In genomic region chr13:112356190-112356589, GRCh38 we compare ENCODE assay signal across 6 cellular contexts. TPM values are rescaled to one million over a fixed set of nuclear protein-coding genes. Genes with fewer than 3 reads are reported as not detected.
"Had no signal": no experiment of that assay in that cellular context is flagged by ENCODE, and none has a peak within 500 bp of the region (broad histone marks: within the 10 kb centered on the region; RNA-seq: fewer than 3 reads in every experiment).

No MANE protein-coding gene starts in this region.

- DNase-seq: H9, HCEC 1CT, IMR-90 had no signal

RNA-seq across cellular contexts. Expression of gene SPACA7, which starts 20.0 kb away (rescaled TPM):
- total RNA-seq: GM23338, H1, H9, HT-29, IMR-90 had no signal
